In the genomic region with DNA sequence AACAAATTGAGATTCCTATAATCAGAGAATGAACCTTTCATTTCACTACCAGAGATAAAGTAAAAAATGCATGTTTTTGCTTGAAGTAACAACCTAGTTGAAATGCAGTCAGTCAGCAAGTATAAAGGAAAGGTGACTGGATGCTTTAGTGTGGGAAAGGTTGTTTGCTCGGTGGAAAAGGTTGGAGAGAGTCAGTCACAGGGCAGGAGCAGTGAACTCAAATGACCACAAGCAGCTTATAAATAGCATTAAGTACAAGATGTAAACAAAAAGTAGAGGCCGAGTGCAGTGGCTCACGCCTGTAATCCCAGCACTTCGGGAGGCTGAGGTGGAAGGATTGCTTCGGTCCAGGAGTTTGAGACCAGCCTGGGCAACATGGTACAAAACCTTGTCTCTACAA, we compare ENCODE assay signal across 23 cellular contexts.
A peak's percentile ranks its signal among the peaks of the same experiment; 100 is the strongest.
DNase-seq lines count a peak whose midpoint lies in the region; ATAC-seq and TF ChIP-seq lines count a peak whose summit lies in the region.
"Had no signal": no experiment of that assay in that cellular context is flagged by ENCODE, and none has a peak within 500 bp of the region (broad histone marks: within the 10 kb centered on the region; RNA-seq: fewer than 3 reads in every experiment).

No MANE protein-coding gene starts in this region.

- peak overlapping the region; percentile 24 for H3K4me2 ChIP-seq in BLaER1
- H3K4me2 ChIP-seq in mesenchymal stem cell (ENCODE audit: low read length, poor library complexity, severe bottlenecking) = no peak overlapping the region
- H3K4me2 ChIP-seq in hepatocyte = no peak overlapping the region

- H3K27ac ChIP-seq in BLaER1 (0 out of 2 replicates have a peak overlapping the region, but pooled peaks have one; percentile 13), HUES6 (ENCODE audit: low read depth, low read length) (0 out of 2 replicates have a peak overlapping the region, but pooled peaks have one; percentile 2), mesenchymal stem cell (ENCODE audit: low read length, poor library complexity, severe bottlenecking) (no peak overlapping the region), colonic mucosa (no peak overlapping the region), hepatocyte (no peak overlapping the region)
- H3K27ac ChIP-seq: esophagus muscularis mucosa, stomach, tibial nerve had no signal

- H3K27me3 ChIP-seq in BLaER1 (no peaks in the 10 kb centered on the region), HUES6 (ENCODE audit: control insufficient read depth, insufficient read depth, low read length) (no peaks in the 10 kb centered on the region), mesenchymal stem cell (ENCODE audit: control insufficient read depth in 1 of 2, insufficient read depth in 1 of 2, low read length in 2 of 2) (no peaks in the 10 kb centered on the region), colonic mucosa (no peaks in the 10 kb centered on the region), hepatocyte (no peaks in the 10 kb centered on the region)
- H3K27me3 ChIP-seq: esophagus muscularis mucosa, stomach, tibial nerve had no signal

- no peak overlapping the region for H3K4me3 ChIP-seq in BLaER1
- no peak overlapping the region for H3K4me3 ChIP-seq in HUES6 (ENCODE audit: low read depth, low read length)
- H3K4me3 ChIP-seq in mesenchymal stem cell (ENCODE audit: insufficient read depth in 1 of 2, low read depth in 1 of 2, low read length in 2 of 2) = no peak overlapping the region
- H3K4me3 ChIP-seq in colonic mucosa = no peak overlapping the region
- H3K4me3 ChIP-seq in hepatocyte = no peak overlapping the region
- H3K4me3 ChIP-seq: esophagus muscularis mucosa, stomach, tibial nerve had no signal

- no peaks in the 10 kb centered on the region for H3K4me1 Mint-ChIP-seq in WTC11

- no peak overlapping the region for H3K18ac ChIP-seq in mesenchymal stem cell (ENCODE audit: low read depth in 1 of 2, low read length in 2 of 2)

- no peak overlapping the region for H3K9ac ChIP-seq in BLaER1
- H3K9ac ChIP-seq in HUES6 (ENCODE audit: low read length) = no peak overlapping the region
- no peak overlapping the region for H3K9ac ChIP-seq in mesenchymal stem cell (ENCODE audit: low read length)
- H3K9ac ChIP-seq in colonic mucosa (ENCODE audit: low read depth in 2 of 2, low read length in 2 of 2) = no peak overlapping the region

- POLR2A ChIA-PET in WTC11 (lab: Charles Lee) = no interaction called here

- H3K27me3 Mint-ChIP-seq in WTC11 (ENCODE audit: low read depth) = no peaks in the 10 kb centered on the region

- intact Hi-C loops in colonic mucosa (cut with DNase I) = loop anchor here (5.0 kb wide), 1 partner anchor 614 kb away; no protein-coding TSS in a partner anchor

- H3K36me3 Mint-ChIP-seq in WTC11 = peaks cover 12% of the 10 kb centered on the region

- H3K9me2 ChIP-seq in hepatocyte (replicated peaks; ENCODE audit: insufficient read depth) = no peaks in the 10 kb centered on the region

- H3K23ac ChIP-seq in mesenchymal stem cell (ENCODE audit: low read length in 2 of 2) = no peak overlapping the region

- H3K27ac Mint-ChIP-seq in WTC11 = peak overlapping the region; percentile 43
- H3K27ac Mint-ChIP-seq: activated CD8-positive, alpha-beta T cell treated with anti-CD3 and anti-CD28 coated beads, Interleukin-2, amount 10 ng/mL, durations not matched to agents 7 days and 5 days had no signal

- TF ChIP-seq CTCF in WTC11 (IDR thresholded peaks at IDR 0.05) (no peak), colonic mucosa (IDR thresholded peaks at IDR 0.05) (no peak), hepatocyte (IDR thresholded peaks at IDR 0.05; ENCODE audit: poor library complexity) (no peak)

- DNase-seq in WTC11 (ENCODE audit: low spot score) (no peak), mesenchymal stem cell (peak; percentile 81), colonic mucosa (no peak), left lobe of liver (ENCODE audit: low spot score) (no peak), hepatocyte (ENCODE audit: low spot score) (no peak)
- no peak for DNase-seq in activated CD4-positive, alpha-beta T cell treated with anti-CD3 and anti-CD28 coated beads, Interleukin-2, amount 50 U/mL, for 48 hours
- DNase-seq: activated CD4-positive, alpha-beta T cell treated with anti-CD3 and anti-CD28 coated beads for 1 hour; activated CD8-positive, alpha-beta T cell treated with anti-CD3 and anti-CD28 coated beads, Interleukin-2, amount 10 ng/mL, durations not matched to agents 7 days and 5 days; activated effector memory CD4-positive, alpha-beta T cell treated with anti-CD3 and anti-CD28 coated beads, Interleukin-2, amount 50 U/mL, for 16 hours; activated T-cell treated with anti-CD3 and anti-CD28 coated beads for 4 hours; DND-41; effector memory CD4-positive, alpha-beta T cell; NCI-H2081; PC-3; Right ventricle myocardium superior; stimulated activated CD4-positive, alpha-beta T cell treated with anti-CD3 and anti-CD28 coated beads, Interleukin-15, amount 100 ng/mL, for 24 hours; stomach; SW 1271 had no signal

- H2AFZ ChIP-seq in mesenchymal stem cell (ENCODE audit: low read depth, low read length) = no peak overlapping the region
- no peak overlapping the region for H2AFZ ChIP-seq in hepatocyte

- no peak overlapping the region for H3K4me3 Mint-ChIP-seq in WTC11
- H3K4me3 Mint-ChIP-seq: activated CD8-positive, alpha-beta T cell treated with anti-CD3 and anti-CD28 coated beads, Interleukin-2, amount 10 ng/mL, durations not matched to agents 7 days and 5 days had no signal

- H3K9me3 ChIP-seq in BLaER1 = no peaks in the 10 kb centered on the region
- H3K9me3 ChIP-seq in HUES6 (ENCODE audit: control insufficient read depth, insufficient read depth, low read depth, low read length) = no peaks in the 10 kb centered on the region
- no peaks in the 10 kb centered on the region for H3K9me3 ChIP-seq in mesenchymal stem cell (ENCODE audit: control insufficient read depth, low read length)
- H3K9me3 ChIP-seq in colonic mucosa = no peaks in the 10 kb centered on the region
- H3K9me3 ChIP-seq in hepatocyte (ENCODE audit: low read depth) = no peaks in the 10 kb centered on the region
- H3K9me3 ChIP-seq: esophagus muscularis mucosa, stomach, tibial nerve had no signal

- peaks cover 4% of the 10 kb centered on the region for H3K79me2 ChIP-seq in hepatocyte

- no peak for ATAC-seq in WTC11
- ATAC-seq in left lobe of liver = no peak
- ATAC-seq: activated CD8-positive, alpha-beta T cell treated with anti-CD3 and anti-CD28 coated beads, Interleukin-2, amount 10 ng/mL, durations not matched to agents 7 days and 5 days; PC-3; sciatic nerve had no signal

- peaks cover 21% of the 10 kb centered on the region for H3K79me1 ChIP-seq in mesenchymal stem cell (replicated peaks; ENCODE audit: low read length, poor library complexity, severe bottlenecking)

- H2BK12ac ChIP-seq in mesenchymal stem cell (ENCODE audit: low read length in 2 of 2) = no peak overlapping the region

- H3K4me1 ChIP-seq in BLaER1 (peaks cover 14% of the 10 kb centered on the region), HUES6 (ENCODE audit: control insufficient read depth, insufficient read depth, low read length) (no peaks in the 10 kb centered on the region), mesenchymal stem cell (ENCODE audit: control insufficient read depth, insufficient read depth, low read depth, low read length) (peaks cover 10% of the 10 kb centered on the region), colonic mucosa (no peaks in the 10 kb centered on the region), hepatocyte (ENCODE audit: insufficient read depth) (no peaks in the 10 kb centered on the region)
- H3K4me1 ChIP-seq: esophagus muscularis mucosa had no signal

- 54% methylated on average over 5 of the region's 5 CpGs for whole genome bisulfite sequencing in mesenchymal stem cell
- WGBS in hepatocyte (ENCODE audit: low lambda C conversion rate, missing lambda C conversion rate) = 72% methylated on average over 5 of the region's 5 CpGs

- H4K91ac ChIP-seq in mesenchymal stem cell (ENCODE audit: low read length) = no peak overlapping the region

- no peak overlapping the region for H2AK5ac ChIP-seq in mesenchymal stem cell (ENCODE audit: low read length, severe bottlenecking)

- H4K8ac ChIP-seq in mesenchymal stem cell (ENCODE audit: low read length) = no peak overlapping the region

- H2BK120ac ChIP-seq in mesenchymal stem cell (ENCODE audit: low read depth, low read length) = no peak overlapping the region

- CTCF ChIA-PET in WTC11 (lab: Charles Lee) = interaction anchor here (0.9 kb wide), 1 partner anchor 268 kb away, joined by 4 read pairs; no protein-coding TSS in a partner anchor

- H3K14ac ChIP-seq in mesenchymal stem cell (ENCODE audit: low read length in 2 of 2) = no peak overlapping the region

- H2BK5ac ChIP-seq in mesenchymal stem cell (ENCODE audit: low read depth, low read length, poor library complexity, severe bottlenecking) = no peak overlapping the region

- no peak overlapping the region for H3K4ac ChIP-seq in mesenchymal stem cell (ENCODE audit: low read depth in 1 of 2, low read length in 2 of 2)

- H4K20me1 ChIP-seq in BLaER1 (no peaks in the 10 kb centered on the region), hepatocyte (ENCODE audit: insufficient read depth, poor library complexity, severe bottlenecking) (no peaks in the 10 kb centered on the region)

- H3K9me3 Mint-ChIP-seq in WTC11 = no peaks in the 10 kb centered on the region

- H3K36me3 ChIP-seq in BLaER1 (peaks cover 14% of the 10 kb centered on the region), HUES6 (ENCODE audit: control insufficient read depth, insufficient read depth, low read length) (peaks cover 14% of the 10 kb centered on the region), mesenchymal stem cell (ENCODE audit: control insufficient read depth in 1 of 2, insufficient read depth in 2 of 2, low read depth in 1 of 2, low read length in 2 of 2) (peaks cover 6 to 8% of the 10 kb centered on the region in 2 experiments), colonic mucosa (no peaks in the 10 kb centered on the region), hepatocyte (replicated peaks; ENCODE audit: insufficient read depth, low read depth) (no peaks in the 10 kb centered on the region)

- H2BK15ac ChIP-seq in mesenchymal stem cell (ENCODE audit: low read depth, poor library complexity, severe bottlenecking) = no peak overlapping the region

TF ChIP-seq in WTC11, 78 proteins besides CTCF, POLR2A, EP300 and RAD21:
- TF ChIP-seq, protein P1, sequence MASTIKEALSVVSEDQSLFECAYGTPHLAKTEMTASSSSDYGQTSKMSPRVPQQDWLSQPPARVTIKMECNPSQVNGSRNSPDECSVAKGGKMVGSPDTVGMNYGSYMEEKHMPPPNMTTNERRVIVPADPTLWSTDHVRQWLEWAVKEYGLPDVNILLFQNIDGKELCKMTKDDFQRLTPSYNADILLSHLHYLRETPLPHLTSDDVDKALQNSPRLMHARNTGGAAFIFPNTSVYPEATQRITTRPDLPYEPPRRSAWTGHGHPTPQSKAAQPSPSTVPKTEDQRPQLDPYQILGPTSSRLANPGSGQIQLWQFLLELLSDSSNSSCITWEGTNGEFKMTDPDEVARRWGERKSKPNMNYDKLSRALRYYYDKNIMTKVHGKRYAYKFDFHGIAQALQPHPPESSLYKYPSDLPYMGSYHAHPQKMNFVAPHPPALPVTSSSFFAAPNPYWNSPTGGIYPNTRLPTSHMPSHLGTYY (CRISPR knock-in tag; IDR thresholded peaks at IDR 0.05) = no peak

Comparison
In these comparisons a context has a peak if more than half of its experiments do, and no peak if none do; other contexts are left out.
1. H3K27ac ChIP-seq: peak in BLaER1 (single experiment) and HUES6 (single experiment); none in mesenchymal stem cell (single experiment), colonic mucosa (single experiment) and hepatocyte (single experiment).